ENCODE assay signal across 29 cellular contexts in genomic region chr16:50588276-50588675, GRCh38. TPM values are rescaled to one million over a fixed set of nuclear protein-coding genes. Genes with fewer than 3 reads are reported as not detected.
DNase-seq lines count a peak whose midpoint lies in the region; ATAC-seq, FAIRE-seq and TF ChIP-seq lines count a peak whose summit lies in the region.
"Had no signal": no experiment of that assay in that cellular context is flagged by ENCODE, and none has a peak within 500 bp of the region (broad histone marks: within the 10 kb centered on the region; RNA-seq: fewer than 3 reads in every experiment).

No MANE protein-coding gene starts in this region.

- DNase-seq in HepG2 (ENCODE audit: low spot score) (no peak), right lobe of liver (no peak), mesendoderm (peak; percentile 76), upper lobe of right lung (no peak), cortex of kidney (lab: John Stamatoyannopoulos, UW) (no peak)
- DNase-seq: ACHN; activated CD4-positive, alpha-beta memory T cell treated with anti-CD3 and anti-CD28 coated beads, Interleukin-2, amount 10 ng/mL, durations not matched to agents 7 days and 5 days; activated CD4-positive, CD25-positive, alpha-beta regulatory T cell; activated effector memory CD4-positive, alpha-beta T cell treated with Interleukin-2 at 50 U/mL for 16 hours; activated T-cell treated with anti-CD3 and anti-CD28 coated beads for 4 hours; Caco-2; DMS79 treated with DMSO at 0.1 percent for 48 hours; effector memory CD8-positive, alpha-beta T cell; left ventricle myocardium inferior; NCI-H1436; NCI-H2081 treated with DMSO at 0.1 percent for 48 hours; NCI-H226; NCI-H748 treated with DMSO at 0.1 percent for 48 hours; SW 1271 had no signal

- H3K4me1 Mint-ChIP-seq in activated T-helper 17 cell treated with anti-CD3 and anti-CD28 coated beads, Interleukin-2, amount 50 U/mL, for 72 hours, result peaks cover 14% of the 10 kb centered on the region

- peak overlapping the region; percentile 92 for H3K4me3 Mint-ChIP-seq in activated T-helper 17 cell treated with anti-CD3 and anti-CD28 coated beads, Interleukin-2, amount 50 U/mL, for 72 hours

- no peak for ATAC-seq in HepG2
- ATAC-seq in right lobe of liver, result no peak
- no peak for ATAC-seq in activated T-helper 17 cell treated with anti-CD3 and anti-CD28 coated beads, Interleukin-2, amount 50 U/mL, for 72 hours (replicated peaks)
- ATAC-seq in upper lobe of right lung, result no peak
- no peak for ATAC-seq in GM21786 (IDR thresholded peaks at IDR 0.05; ENCODE audit: unreplicated experiment)
- no peak for ATAC-seq in HG03025 (IDR thresholded peaks at IDR 0.05; ENCODE audit: low FRiP score, unreplicated experiment)
- ATAC-seq: body of pancreas, esophagus mucosa had no signal

- POLR2A ChIA-PET in HepG2 (lab: Yijun Ruan, JAX), result interaction anchor here (0.7 to 1.0 kb wide), 3 partner anchors 13 to 83 kb away, joined by 3 to 6 read pairs (median 3); no protein-coding TSS in a partner anchor

- no peak overlapping the region for H3K23ac ChIP-seq in mesendoderm (ENCODE audit: low read length)

- TF ChIP-seq EP300 in HepG2 (IDR thresholded peaks at IDR 0.05; ENCODE audit: low read depth in 2 of 2, low read length in 2 of 2) (no peak), HepG2 (CRISPR knock-in tag; IDR thresholded peaks at IDR 0.05; ENCODE audit: borderline replicate concordance) (no peak)

- H3K56ac ChIP-seq in mesendoderm (ENCODE audit: low read length), result no peak overlapping the region

- H3K79me2 ChIP-seq in HepG2 (ENCODE audit: insufficient read depth, low read length), result peaks cover 94% of the 10 kb centered on the region
- H3K79me2 ChIP-seq in mesendoderm (ENCODE audit: control insufficient read depth, insufficient read depth, low read length), result no peaks in the 10 kb centered on the region
- H3K79me2 ChIP-seq: parathyroid adenoma had no signal

- no peak for TF ChIP-seq RAD21 in HepG2 (CRISPR knock-in tag; IDR thresholded peaks at IDR 0.05)

- H2BK120ac ChIP-seq in mesendoderm (ENCODE audit: low read depth, low read length), result no peak overlapping the region

- H3K36me3 Mint-ChIP-seq in activated T-helper 17 cell treated with anti-CD3 and anti-CD28 coated beads, Interleukin-2, amount 50 U/mL, for 72 hours (ENCODE audit: low read depth), result no peaks in the 10 kb centered on the region

- H3K9me3 ChIP-seq in HepG2 (ENCODE audit: low read length) (no peaks in the 10 kb centered on the region), right lobe of liver (no peaks in the 10 kb centered on the region), upper lobe of right lung (no peaks in the 10 kb centered on the region)
- H3K9me3 ChIP-seq: adrenal gland, body of pancreas, Caco-2, left ventricle myocardium inferior had no signal

- peaks cover 13% of the 10 kb centered on the region for H3K79me1 ChIP-seq in mesendoderm (ENCODE audit: low read length)

- H3K27me3 Mint-ChIP-seq in activated T-helper 17 cell treated with anti-CD3 and anti-CD28 coated beads, Interleukin-2, amount 50 U/mL, for 72 hours, result no peaks in the 10 kb centered on the region
- H3K27me3 Mint-ChIP-seq: activated CD4-positive, alpha-beta memory T cell treated with anti-CD3 and anti-CD28 coated beads, Interleukin-2, amount 10 ng/mL, durations not matched to agents 7 days and 5 days had no signal

- H3K4ac ChIP-seq in mesendoderm (ENCODE audit: low read depth, low read length), result no peak overlapping the region

- TF ChIP-seq CTCF in HepG2 (CRISPR knock-in tag; IDR thresholded peaks at IDR 0.05) (no peak), right lobe of liver (IDR thresholded peaks at IDR 0.05) (no peak), upper lobe of right lung (IDR thresholded peaks at IDR 0.05) (no peak)

- no peak overlapping the region for H2AFZ ChIP-seq in HepG2 (ENCODE audit: low read length)
- H2AFZ ChIP-seq: parathyroid adenoma had no signal

- no peak overlapping the region for H4K5ac ChIP-seq in mesendoderm (ENCODE audit: low read length)

- peaks cover 67 to 97% of the 10 kb centered on the region in 2 experiments for H3K36me3 ChIP-seq in HepG2 (replicated peaks in 1 of 2; ENCODE audit: control insufficient read depth in 1 of 2, insufficient read depth in 2 of 2, low read length in 2 of 2)
- no peaks in the 10 kb centered on the region for H3K36me3 ChIP-seq in right lobe of liver
- no peaks in the 10 kb centered on the region for H3K36me3 ChIP-seq in mesendoderm (ENCODE audit: control insufficient read depth, insufficient read depth, low read length)
- no peaks in the 10 kb centered on the region for H3K36me3 ChIP-seq in upper lobe of right lung
- H3K36me3 ChIP-seq: adrenal gland, left ventricle myocardium inferior had no signal

- peaks cover 55% of the 10 kb centered on the region for H3K4me1 ChIP-seq in HepG2 (ENCODE audit: insufficient read depth, low read length)
- peaks cover 0 to 19% (median 9%) of the 10 kb centered on the region in 4 donors for H3K4me1 ChIP-seq in right lobe of liver
- H3K4me1 ChIP-seq in mesendoderm (ENCODE audit: control insufficient read depth, low read depth, low read length), result no peaks in the 10 kb centered on the region
- peaks cover 28% of the 10 kb centered on the region for H3K4me1 ChIP-seq in upper lobe of right lung
- H3K4me1 ChIP-seq: parathyroid adenoma had no signal

- 100% methylated on average over 2 of the region's 2 CpGs for WGBS in HepG2 (ENCODE audit: low lambda C conversion rate)
- WGBS in right lobe of liver (ENCODE audit: insufficient coverage, low coverage, low lambda C conversion rate, missing lambda C conversion rate), result 90% methylated on average over 2 of the region's 2 CpGs
- no CpG with 5 or more reads among the region's 2 CpGs for WGBS in mesendoderm (ENCODE audit: extremely low coverage, insufficient coverage, low lambda C conversion rate)

- H3K27me3 ChIP-seq in HepG2 (ENCODE audit: control insufficient read depth in 1 of 2, insufficient read depth in 2 of 2, low read length in 2 of 2) (no peaks in the 10 kb centered on the region), right lobe of liver (no peaks in the 10 kb centered on the region), mesendoderm (ENCODE audit: insufficient read depth, low read length, poor library complexity) (no peaks in the 10 kb centered on the region), upper lobe of right lung (no peaks in the 10 kb centered on the region)
- H3K27me3 ChIP-seq: adrenal gland, body of pancreas had no signal

- intact Hi-C loops in HepG2 (cut with micrococcal nuclease; ENCODE audit: unreplicated experiment) (no loop called here), right lobe of liver (cut with DNase I) (no loop called here), upper lobe of right lung (cut with DNase I) (no loop called here)

- no peak overlapping the region for H3K27ac Mint-ChIP-seq in activated T-helper 17 cell treated with anti-CD3 and anti-CD28 coated beads, Interleukin-2, amount 50 U/mL, for 72 hours

- in situ Hi-C loops in HepG2 (cut with HindIII; ENCODE audit: extremely low pct_ligation_motif_present, low pct_unique_long_range_greater_than_20kb), result no loop called here

- FAIRE-seq in HepG2 (lab: Jason Lieb, UNC), result no peak
- FAIRE-seq: frontal cortex, islet of Langerhans, RCC 7860 had no signal

- H3K18ac ChIP-seq in mesendoderm (ENCODE audit: low read length), result no peak overlapping the region

- H3K27ac ChIP-seq in HepG2 (ENCODE audit: extremely low read length, insufficient read depth, low read length), result no peak overlapping the region
- no peak overlapping the region for H3K27ac ChIP-seq in right lobe of liver
- no peak overlapping the region for H3K27ac ChIP-seq in mesendoderm (ENCODE audit: low read depth, low read length)
- peak overlapping the region; percentile 38 for H3K27ac ChIP-seq in upper lobe of right lung
- H3K27ac ChIP-seq: left ventricle myocardium inferior, parathyroid adenoma had no signal

- no TSS peak for BruUV-seq in HepG2 (replicated peaks; lab: Mats Ljungman, UMichigan)

- TF ChIP-seq POLR2A in HepG2 (IDR thresholded peaks at IDR 0.05; ENCODE audit: insufficient read depth in 1 of 2, low read depth in 2 of 2, low read length in 2 of 2) (no peak), right lobe of liver (IDR thresholded peaks at IDR 0.05) (no peak)

- CTCF ChIA-PET in HepG2 (lab: Yijun Ruan, JAX; ENCODE audit: low intra/inter-chr PET ratio, low total read pairs), result no interaction called here

- H2BK5ac ChIP-seq in mesendoderm (ENCODE audit: low read length), result no peak overlapping the region

- no peak overlapping the region for H3K4me3 ChIP-seq in HepG2 (replicated peaks in 1 of 3; ENCODE audit: insufficient read depth in 1 of 3, low read depth in 2 of 3, low read length in 3 of 3)
- H3K4me3 ChIP-seq in right lobe of liver, result no peak overlapping the region
- H3K4me3 ChIP-seq in mesendoderm (ENCODE audit: low read length), result no peak overlapping the region
- H3K4me3 ChIP-seq in upper lobe of right lung, result no peak overlapping the region
- H3K4me3 ChIP-seq: adrenal gland, body of pancreas, left ventricle myocardium inferior had no signal

- no peak overlapping the region for H2BK15ac ChIP-seq in mesendoderm (replicated peaks; ENCODE audit: low read depth)

- H2AK5ac ChIP-seq in mesendoderm (ENCODE audit: low read length), result no peak overlapping the region

- H3K9ac ChIP-seq in HepG2 (ENCODE audit: insufficient read depth, low read depth, low read length) (no peak overlapping the region), mesendoderm (ENCODE audit: low read length) (no peak overlapping the region)
- H3K9ac ChIP-seq: parathyroid adenoma had no signal

- H4K8ac ChIP-seq in mesendoderm (ENCODE audit: low read depth, low read length), result no peak overlapping the region

- H3K9me3 Mint-ChIP-seq in activated T-helper 17 cell treated with anti-CD3 and anti-CD28 coated beads, Interleukin-2, amount 50 U/mL, for 72 hours, result no peaks in the 10 kb centered on the region
- H3K9me3 Mint-ChIP-seq: activated CD4-positive, alpha-beta memory T cell treated with anti-CD3 and anti-CD28 coated beads, Interleukin-2, amount 10 ng/mL, durations not matched to agents 7 days and 5 days; effector memory CD8-positive, alpha-beta T cell had no signal

- H3K4me2 ChIP-seq in HepG2 (ENCODE audit: low read depth, low read length), result no peak overlapping the region
- H3K4me2 ChIP-seq in mesendoderm (ENCODE audit: low read length), result no peak overlapping the region

- H4K20me1 ChIP-seq in HepG2 (ENCODE audit: insufficient read depth, low read length), result peaks cover 98% of the 10 kb centered on the region

RNA-seq across cellular contexts. Expression of gene NKD1, which starts 40.1 kb away (rescaled TPM):
- total RNA-seq in HepG2 (2016; rRNA removed; fragmentation: Illumina TruSeq; extraction: Trizol), result 59.0 and 70.4 TPM in 2 replicates
- 19.9 and 25.5 TPM in 2 replicates for total RNA-seq in HepG2 (2016; cell fraction: cytosol; rRNA removed; fragmentation: Illumina TruSeq; extraction: Trizol; ENCODE audit: low read depth)
- 50.0 and 70.7 TPM in 2 replicates for total RNA-seq in HepG2 (2016; cell fraction: insoluble cytoplasmic fraction; rRNA removed; fragmentation: Illumina TruSeq; extraction: Trizol)
- 136 and 148 TPM in 2 replicates for total RNA-seq in HepG2 (2016; cell fraction: membrane; rRNA removed; fragmentation: Illumina TruSeq; extraction: Trizol)
- total RNA-seq in HepG2 (2016; cell fraction: nucleus; rRNA removed; fragmentation: Illumina TruSeq; extraction: Trizol), result 61.9 and 70.6 TPM in 2 replicates
- polyA plus RNA-seq in HepG2 (2011; rRNA removed), result 86.1 and 121 TPM in 2 replicates
- 22.3 and 49.7 TPM in 2 replicates for polyA plus RNA-seq in HepG2 (2011; cell fraction: cytosol; rRNA removed)
- polyA plus RNA-seq in HepG2 (2011; cell fraction: nucleus; rRNA removed), result 150 and 275 TPM in 2 replicates
- polyA plus RNA-seq in HepG2 (2012), result 58.7 and 76.3 TPM in 2 replicates
- 106 and 127 TPM in 2 replicates for polyA plus RNA-seq in HepG2 (2016; cell fraction: cytosol; fragmentation: Illumina TruSeq; extraction: Trizol; ENCODE audit: low read depth)
- 95.8 and 124 TPM in 2 replicates for polyA plus RNA-seq in HepG2 (2016; cell fraction: insoluble cytoplasmic fraction; fragmentation: Illumina TruSeq; extraction: Trizol; ENCODE audit: low read depth)
- polyA plus RNA-seq in HepG2 (2016; cell fraction: membrane; fragmentation: Illumina TruSeq; extraction: Trizol; ENCODE audit: low read depth), result 156 and 170 TPM in 2 replicates
- 155 and 169 TPM in 2 replicates for polyA plus RNA-seq in HepG2 (2016; cell fraction: nucleus; fragmentation: Illumina TruSeq; extraction: Trizol; ENCODE audit: insufficient read depth, low read depth)
- polyA minus RNA-seq in HepG2 (2011; rRNA and poly(A)+ RNA removed; ENCODE audit: low replicate concordance), result 0.02 and 110 TPM in 2 replicates
- polyA minus RNA-seq in HepG2 (2011; cell fraction: cytosol; rRNA and poly(A)+ RNA removed), result 14.3 and 28.8 TPM in 2 replicates
- polyA minus RNA-seq in HepG2 (2011; cell fraction: nucleus; rRNA and poly(A)+ RNA removed), result 43.1 and 57.6 TPM in 2 replicates
- 1 to 10 TPM in 5 of 6 experiments, under 1 TPM in 1; 0.69 to 2.6 (median 2.1) TPM for total RNA-seq in right lobe of liver
- total RNA-seq in activated T-helper 17 cell treated with anti-CD3 and anti-CD28 coated beads, Interleukin-2, amount 50 U/mL, for 72 hours, result 1 to 10 TPM in 1 of 2 donors, under 1 TPM in 1; 0.66 to 1.3 TPM
- 8.8 TPM for polyA plus RNA-seq in mesendoderm (2013, experiment 1 of 2)
- polyA plus RNA-seq in mesendoderm (2013, experiment 2 of 2), result 7.9 TPM
- total RNA-seq in upper lobe of right lung, result 47.2 TPM

Comparison
In these comparisons a context has a peak if more than half of its experiments do, and no peak if none do; other contexts are left out.
1. RNA of gene NKD1, which starts 40.1 kb away (total RNA-seq): 19.9 to 148 TPM in HepG2 and 47.2 TPM in upper lobe of right lung (single experiment); 0.69 to 2.6 TPM in right lobe of liver and 0.66 to 1.3 TPM in activated T-helper 17 cell treated with anti-CD3 and anti-CD28 coated beads, Interleukin-2, amount 50 U/mL, for 72 hours; every median in the first group is over 4 times any median in the second.